ENCODE assay signal across 13 cellular contexts in the genomic region with DNA sequence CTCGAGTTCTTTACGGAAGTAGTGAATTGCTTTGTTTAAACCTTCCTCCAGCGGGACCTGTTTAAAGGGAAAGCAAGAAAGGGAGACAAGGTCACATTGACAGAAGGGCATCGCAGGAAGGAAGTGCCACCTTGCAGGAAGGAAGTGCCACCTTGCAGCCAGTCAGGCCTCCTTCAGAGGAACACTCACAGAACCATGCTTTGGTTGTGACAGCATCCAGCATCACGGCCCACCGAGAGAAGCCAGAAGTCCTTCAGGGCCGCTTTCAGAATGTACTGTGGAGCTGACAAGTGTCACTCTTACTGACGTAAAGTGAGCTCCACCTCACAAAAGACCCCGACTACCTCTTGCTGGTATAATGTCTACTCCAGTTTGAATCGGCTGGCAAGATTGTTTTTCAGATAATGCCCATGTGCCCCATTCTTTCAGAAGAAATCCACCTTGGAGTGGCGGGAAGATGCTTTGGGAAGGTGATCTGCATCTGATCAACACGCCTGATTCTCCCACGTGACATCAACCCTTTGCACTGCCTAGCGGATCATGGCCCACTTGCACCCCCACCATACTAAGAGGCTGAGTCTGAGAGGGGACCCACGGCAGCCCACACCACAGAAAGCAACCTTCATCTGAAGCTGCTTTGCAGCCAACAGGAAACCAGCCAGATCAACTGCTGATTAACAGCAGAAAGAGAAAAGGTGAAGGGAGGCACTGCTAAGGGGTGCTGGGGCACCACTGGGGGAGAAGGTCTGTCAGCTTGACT.
DNase-seq lines count a peak whose midpoint lies in the region; ATAC-seq and TF ChIP-seq lines count a peak whose summit lies in the region.
"Had no signal": no experiment of that assay in that cellular context is flagged by ENCODE, and none has a peak within 500 bp of the region (broad histone marks: within the 10 kb centered on the region; RNA-seq: fewer than 3 reads in every experiment).

No MANE protein-coding gene starts in this region.

- H3K27ac ChIP-seq in CD8-positive, alpha-beta memory T cell (ENCODE audit: low read depth, low read length), result peak overlapping the region; percentile 60
- H3K27ac ChIP-seq: vagina had no signal

- H3K27me3 ChIP-seq in CD8-positive, alpha-beta memory T cell (ENCODE audit: insufficient read depth, low read length, poor library complexity, severe bottlenecking), result no peaks in the 10 kb centered on the region
- H3K27me3 ChIP-seq: vagina had no signal

- intact Hi-C loops in activated CD4-positive, alpha-beta T cell treated with anti-CD3 and anti-CD28 coated beads, Interleukin-2, amount 10 ng/mL, durations not matched to agents 24 days and 14 days (cut with micrococcal nuclease), result loop anchor here (1.0 to 10.0 kb wide), 3 partner anchors 9 to 759 kb away; a partner anchor contains a TSS
- intact Hi-C loops in natural killer cell (cut with micrococcal nuclease), result no loop called here

- CTCF ChIA-PET in CD8-positive, alpha-beta memory T cell (lab: Charles Lee), result interaction anchor here (0.7 to 3.1 kb wide), 20 partner anchors 9 to 519 kb away, joined by 3 to 23 read pairs (median 4); no protein-coding TSS in a partner anchor
- CTCF ChIA-PET in activated naive CD4-positive, alpha-beta T cell treated with anti-CD3 and anti-CD28 coated beads, Interleukin-2, amount 10 ng/mL, durations not matched to agents 7 days and 5 days (lab: Charles Lee), result interaction anchor here (1.2 to 3.0 kb wide), 5 partner anchors 9 to 518 kb away, joined by 3 to 22 read pairs (median 4); no protein-coding TSS in a partner anchor

- TF ChIP-seq CTCF in natural killer cell (IDR thresholded peaks at IDR 0.05), result no peak

- H3K36me3 Mint-ChIP-seq in CD8-positive, alpha-beta memory T cell, result peaks cover 1 to 49% (median 13%) of the 10 kb centered on the region in 3 donors
- H3K36me3 Mint-ChIP-seq in activated CD4-positive, alpha-beta T cell treated with anti-CD3 and anti-CD28 coated beads, Interleukin-2, amount 10 ng/mL, durations not matched to agents 24 days and 14 days (ENCODE audit: low read depth), result peaks cover 38% of the 10 kb centered on the region
- H3K36me3 Mint-ChIP-seq in activated naive CD4-positive, alpha-beta T cell treated with anti-CD3 and anti-CD28 coated beads, Interleukin-2, amount 10 ng/mL, durations not matched to agents 7 days and 5 days, result peaks cover 76% of the 10 kb centered on the region
- H3K36me3 Mint-ChIP-seq in natural killer cell, result no peaks in the 10 kb centered on the region

- POLR2A ChIA-PET in CD8-positive, alpha-beta memory T cell (lab: Charles Lee), result interaction anchor here (0.6 to 2.4 kb wide), 8 partner anchors 10 to 465 kb away, joined by 3 to 9 read pairs (median 5); no protein-coding TSS in a partner anchor

- DNase-seq in CD8-positive, alpha-beta memory T cell, result peak; percentile 55 to 87 (median 82)
- peak; percentile 87 for DNase-seq in activated CD4-positive, alpha-beta T cell treated with anti-CD3 and anti-CD28 coated beads, Interleukin-2, amount 10 ng/mL, durations not matched to agents 24 days and 14 days
- peak; percentile 80 for DNase-seq in activated naive CD4-positive, alpha-beta T cell treated with anti-CD3 and anti-CD28 coated beads, Interleukin-2, amount 10 ng/mL, durations not matched to agents 7 days and 5 days
- DNase-seq in natural killer cell (no peak), DMS53 (lab: John Stamatoyannopoulos, UW) (no peak), nucleus accumbens (lab: John Stamatoyannopoulos, UW) (no peak), NCI-H2171 treated with DMSO at 0.1 percent for 48 hours (lab: John Stamatoyannopoulos, UW) (no peak), NCI-H2196 treated with DMSO at 0.1 percent for 48 hours (lab: John Stamatoyannopoulos, UW; ENCODE audit: unreplicated experiment) (no peak)
- DNase-seq: amygdala, Karpas-422, mesendoderm, PC-3 had no signal

- H3K36me3 ChIP-seq in CD8-positive, alpha-beta memory T cell (ENCODE audit: insufficient read depth, low read length), result no peaks in the 10 kb centered on the region

- H3K27ac Mint-ChIP-seq in CD8-positive, alpha-beta memory T cell, result peak overlapping the region; percentile 92 to 100 (median 98)
- H3K27ac Mint-ChIP-seq in activated CD4-positive, alpha-beta T cell treated with anti-CD3 and anti-CD28 coated beads, Interleukin-2, amount 10 ng/mL, durations not matched to agents 24 days and 14 days, result peak overlapping the region; percentile 82
- peak overlapping the region; percentile 94 for H3K27ac Mint-ChIP-seq in activated naive CD4-positive, alpha-beta T cell treated with anti-CD3 and anti-CD28 coated beads, Interleukin-2, amount 10 ng/mL, durations not matched to agents 7 days and 5 days
- peak overlapping the region; percentile 84 to 89 for H3K27ac Mint-ChIP-seq in natural killer cell

- no peaks in the 10 kb centered on the region for H3K9me3 ChIP-seq in CD8-positive, alpha-beta memory T cell (ENCODE audit: low read length)
- H3K9me3 ChIP-seq: vagina had no signal

- peaks cover 76 to 99% (median 81%) of the 10 kb centered on the region in 3 donors for H3K4me1 Mint-ChIP-seq in CD8-positive, alpha-beta memory T cell
- peaks cover 33% of the 10 kb centered on the region for H3K4me1 Mint-ChIP-seq in activated CD4-positive, alpha-beta T cell treated with anti-CD3 and anti-CD28 coated beads, Interleukin-2, amount 10 ng/mL, durations not matched to agents 24 days and 14 days
- peaks cover 97% of the 10 kb centered on the region for H3K4me1 Mint-ChIP-seq in activated naive CD4-positive, alpha-beta T cell treated with anti-CD3 and anti-CD28 coated beads, Interleukin-2, amount 10 ng/mL, durations not matched to agents 7 days and 5 days
- peaks cover 23 to 30% of the 10 kb centered on the region in 2 donors for H3K4me1 Mint-ChIP-seq in natural killer cell

- peaks cover 82% of the 10 kb centered on the region for H3K4me1 ChIP-seq in CD8-positive, alpha-beta memory T cell (ENCODE audit: insufficient read depth, low read length)
- H3K4me1 ChIP-seq: vagina had no signal

- peak; percentile 20 to 46 (median 37) for ATAC-seq in natural killer cell
- ATAC-seq: PC-3 had no signal

- H3K4me3 Mint-ChIP-seq in CD8-positive, alpha-beta memory T cell, result peak overlapping the region; percentile 48 to 86 (median 77)
- H3K4me3 Mint-ChIP-seq in activated CD4-positive, alpha-beta T cell treated with anti-CD3 and anti-CD28 coated beads, Interleukin-2, amount 10 ng/mL, durations not matched to agents 24 days and 14 days, result peak overlapping the region; percentile 69
- peak overlapping the region; percentile 65 for H3K4me3 Mint-ChIP-seq in activated naive CD4-positive, alpha-beta T cell treated with anti-CD3 and anti-CD28 coated beads, Interleukin-2, amount 10 ng/mL, durations not matched to agents 7 days and 5 days
- peak overlapping the region; percentile 76 for H3K4me3 Mint-ChIP-seq in natural killer cell

- H3K4me3 ChIP-seq in CD8-positive, alpha-beta memory T cell (ENCODE audit: low read length), result peak overlapping the region; percentile 8
- H3K4me3 ChIP-seq: vagina had no signal

- H3K27me3 Mint-ChIP-seq in CD8-positive, alpha-beta memory T cell, result no peaks in the 10 kb centered on the region
- no peaks in the 10 kb centered on the region for H3K27me3 Mint-ChIP-seq in activated CD4-positive, alpha-beta T cell treated with anti-CD3 and anti-CD28 coated beads, Interleukin-2, amount 10 ng/mL, durations not matched to agents 24 days and 14 days
- H3K27me3 Mint-ChIP-seq in activated naive CD4-positive, alpha-beta T cell treated with anti-CD3 and anti-CD28 coated beads, Interleukin-2, amount 10 ng/mL, durations not matched to agents 7 days and 5 days, result no peaks in the 10 kb centered on the region
- no peaks in the 10 kb centered on the region for H3K27me3 Mint-ChIP-seq in natural killer cell (ENCODE audit: low read depth in 2 of 2)

- H3K9me3 Mint-ChIP-seq in CD8-positive, alpha-beta memory T cell, result no peaks in the 10 kb centered on the region
- H3K9me3 Mint-ChIP-seq in activated CD4-positive, alpha-beta T cell treated with anti-CD3 and anti-CD28 coated beads, Interleukin-2, amount 10 ng/mL, durations not matched to agents 24 days and 14 days, result no peaks in the 10 kb centered on the region
- H3K9me3 Mint-ChIP-seq in activated naive CD4-positive, alpha-beta T cell treated with anti-CD3 and anti-CD28 coated beads, Interleukin-2, amount 10 ng/mL, durations not matched to agents 7 days and 5 days, result peaks cover 4% of the 10 kb centered on the region
- no peaks in the 10 kb centered on the region for H3K9me3 Mint-ChIP-seq in natural killer cell

Comparison
In these comparisons a context has a peak if more than half of its experiments do, and no peak if none do; other contexts are left out.
1. DNase-seq: peak in CD8-positive, alpha-beta memory T cell (5 of 5), activated CD4-positive, alpha-beta T cell treated with anti-CD3 and anti-CD28 coated beads, Interleukin-2, amount 10 ng/mL, durations not matched to agents 24 days and 14 days (single experiment) and activated naive CD4-positive, alpha-beta T cell treated with anti-CD3 and anti-CD28 coated beads, Interleukin-2, amount 10 ng/mL, durations not matched to agents 7 days and 5 days (single experiment); none in natural killer cell (single experiment), DMS53 (single experiment), nucleus accumbens (0 of 56), NCI-H2171 treated with DMSO at 0.1 percent for 48 hours (single experiment) and NCI-H2196 treated with DMSO at 0.1 percent for 48 hours (single experiment).
2. Peak in every context shown above with its lines, with median percentiles within 50 percentile points of each other: H3K27ac Mint-ChIP-seq and H3K4me3 Mint-ChIP-seq.